25 cellular contexts compared by ENCODE assay signal in the genomic region with DNA sequence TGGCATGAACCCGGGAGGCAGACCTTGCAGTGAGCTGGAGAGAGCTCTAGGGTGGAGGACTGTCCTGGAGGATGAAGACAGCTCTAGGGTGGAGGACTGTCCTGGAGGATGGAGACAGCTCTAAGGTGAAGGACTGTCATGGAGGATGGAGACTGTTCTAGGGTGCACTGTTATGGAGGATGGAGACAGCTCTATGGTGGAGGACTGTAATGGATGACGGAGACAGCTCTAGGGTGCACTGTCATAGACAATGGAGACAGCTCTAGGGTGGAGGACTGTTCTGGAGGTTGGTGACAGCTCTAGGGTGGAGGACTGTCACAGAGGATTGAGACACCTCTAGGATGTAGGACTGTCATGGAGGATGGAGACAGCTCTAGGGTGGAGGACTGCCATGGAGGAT. TPM values are rescaled to one million over a fixed set of nuclear protein-coding genes. Genes with fewer than 3 reads are reported as not detected.
DNase-seq lines count a peak whose midpoint lies in the region; ATAC-seq and TF ChIP-seq lines count a peak whose summit lies in the region.
"Had no signal": no experiment of that assay in that cellular context is flagged by ENCODE, and none has a peak within 500 bp of the region (broad histone marks: within the 10 kb centered on the region; RNA-seq: fewer than 3 reads in every experiment).

No MANE protein-coding gene starts in this region.

- H2AFZ ChIP-seq in neuronal stem cell (ENCODE audit: low read length): no peak overlapping the region
- H2AFZ ChIP-seq: GM23338 had no signal

- H2BK12ac ChIP-seq in neuronal stem cell (ENCODE audit: low read length): no peak overlapping the region

- no peaks in the 10 kb centered on the region for H3K9me3 Mint-ChIP-seq in activated CD8-positive, alpha-beta T cell treated with anti-CD3 and anti-CD28 coated beads, Interleukin-2, amount 10 ng/mL, durations not matched to agents 7 days and 5 days (ENCODE audit: insufficient read depth)
- H3K9me3 Mint-ChIP-seq: GM23338 had no signal

- peaks cover 1% of the 10 kb centered on the region for H3K79me1 ChIP-seq in neuronal stem cell (ENCODE audit: low read depth, low read length)

- no peak overlapping the region for H3K4me3 Mint-ChIP-seq in activated CD8-positive, alpha-beta T cell treated with anti-CD3 and anti-CD28 coated beads, Interleukin-2, amount 10 ng/mL, durations not matched to agents 7 days and 5 days
- H3K4me3 Mint-ChIP-seq: CD4-positive, alpha-beta memory T cell; GM23338; HFFc6 had no signal

- no peaks in the 10 kb centered on the region for H3K27me3 Mint-ChIP-seq in activated CD8-positive, alpha-beta T cell treated with anti-CD3 and anti-CD28 coated beads, Interleukin-2, amount 10 ng/mL, durations not matched to agents 7 days and 5 days (ENCODE audit: low read depth)

- no peak for ATAC-seq in RWPE2 (ENCODE audit: low read depth)
- ATAC-seq in activated CD8-positive, alpha-beta T cell treated with anti-CD3 and anti-CD28 coated beads, Interleukin-2, amount 10 ng/mL, durations not matched to agents 7 days and 5 days: no peak
- ATAC-seq: A549, GM12878, GM23338, HCT116 had no signal

- no peak overlapping the region for H2BK5ac ChIP-seq in neuronal stem cell (ENCODE audit: low read length)

- no peak overlapping the region for H3K27ac Mint-ChIP-seq in activated CD8-positive, alpha-beta T cell treated with anti-CD3 and anti-CD28 coated beads, Interleukin-2, amount 10 ng/mL, durations not matched to agents 7 days and 5 days
- H3K27ac Mint-ChIP-seq: GM23338, H9, HFFc6 had no signal

- H3K4me3 ChIP-seq in RWPE2 (ENCODE audit: severe bottlenecking) (no peak overlapping the region), neuronal stem cell (ENCODE audit: low read length in 2 of 2) (no peak overlapping the region)
- H3K4me3 ChIP-seq: A549; BLaER1 treated with 17β-estradiol and CSF1 and Interleukin-3, amounts not matched to agents 10 nM and 100 nM; GM12878; GM23338 had no signal

- no CpG with 5 or more reads among the region's 2 CpGs for WGBS in neuronal stem cell (ENCODE audit: extremely low coverage in 2 of 2, insufficient read length in 2 of 2, insufficient replicate concordance in 1 of 2), 2 donors

- no peak overlapping the region for H3K9ac ChIP-seq in neuronal stem cell (ENCODE audit: low read depth, low read length, poor library complexity)
- H3K9ac ChIP-seq: BLaER1 treated with 17β-estradiol and CSF1 and Interleukin-3, amounts not matched to agents 10 nM and 100 nM had no signal

- CTCF ChIA-PET in activated CD8-positive, alpha-beta T cell treated with anti-CD3 and anti-CD28 coated beads, Interleukin-2, amount 10 ng/mL, durations not matched to agents 7 days and 5 days (lab: Charles Lee): no interaction called here

- H4K91ac ChIP-seq in neuronal stem cell (ENCODE audit: low read depth, low read length, poor library complexity): no peak overlapping the region

- no peak overlapping the region for H2BK120ac ChIP-seq in neuronal stem cell (ENCODE audit: low read depth, low read length)

- H3K14ac ChIP-seq in neuronal stem cell (ENCODE audit: low read length): peak overlapping the region; percentile 31

- POLR2A ChIA-PET in activated CD8-positive, alpha-beta T cell treated with anti-CD3 and anti-CD28 coated beads, Interleukin-2, amount 10 ng/mL, durations not matched to agents 7 days and 5 days (lab: Charles Lee): no interaction called here

- H3K36me3 ChIP-seq in RWPE2 (ENCODE audit: low read depth) (no peaks in the 10 kb centered on the region), neuronal stem cell (replicated peaks in 1 of 2; ENCODE audit: control insufficient read depth in 2 of 2, insufficient read depth in 2 of 2, low read length in 2 of 2) (no peaks in the 10 kb centered on the region)
- H3K36me3 ChIP-seq: BE2C; BLaER1 treated with 17β-estradiol and CSF1 and Interleukin-3, amounts not matched to agents 10 nM and 100 nM had no signal

- no peak overlapping the region for H2AK5ac ChIP-seq in neuronal stem cell (ENCODE audit: low read depth, low read length)

- H2BK15ac ChIP-seq in neuronal stem cell (ENCODE audit: low read length): no peak overlapping the region

- H4K8ac ChIP-seq in neuronal stem cell (ENCODE audit: low read depth, low read length): no peak overlapping the region

- H3K27ac ChIP-seq in RWPE2 (ENCODE audit: poor library complexity, severe bottlenecking) (no peak overlapping the region), neuronal stem cell (replicated peaks; ENCODE audit: low read length) (no peak overlapping the region)
- H3K27ac ChIP-seq: A549; BLaER1 treated with 17β-estradiol and CSF1 and Interleukin-3, amounts not matched to agents 10 nM and 100 nM had no signal

- H3K27me3 ChIP-seq in RWPE2 (ENCODE audit: insufficient read depth, poor library complexity, severe bottlenecking) (no peaks in the 10 kb centered on the region), neuronal stem cell (ENCODE audit: control insufficient read depth in 3 of 3, insufficient read depth in 3 of 3, low read depth in 1 of 3, low read length in 3 of 3) (peaks cover 0 to 15% (median 5%) of the 10 kb centered on the region in 3 experiments)
- H3K27me3 ChIP-seq: BE2C had no signal

- H3K9me3 ChIP-seq in RWPE2 (ENCODE audit: severe bottlenecking) (no peaks in the 10 kb centered on the region), neuronal stem cell (replicated peaks in 1 of 2; ENCODE audit: control insufficient read depth in 2 of 2, insufficient read depth in 1 of 2, low read depth in 1 of 2, low read length in 2 of 2) (no peaks in the 10 kb centered on the region)
- H3K9me3 ChIP-seq: A549; BE2C; BLaER1 treated with 17β-estradiol and CSF1 and Interleukin-3, amounts not matched to agents 10 nM and 100 nM; Caco-2 had no signal

- TF ChIP-seq CTCF in RWPE2 (IDR thresholded peaks at IDR 0.05; ENCODE audit: poor library complexity, severe bottlenecking): no peak

- H3K36me3 Mint-ChIP-seq in activated CD8-positive, alpha-beta T cell treated with anti-CD3 and anti-CD28 coated beads, Interleukin-2, amount 10 ng/mL, durations not matched to agents 7 days and 5 days (ENCODE audit: low read depth): no peaks in the 10 kb centered on the region
- H3K36me3 Mint-ChIP-seq: CD4-positive, alpha-beta memory T cell had no signal

- H3K4me1 ChIP-seq in RWPE2 (ENCODE audit: insufficient read depth, poor library complexity, severe bottlenecking) (no peaks in the 10 kb centered on the region), neuronal stem cell (ENCODE audit: control insufficient read depth in 2 of 2, insufficient read depth in 1 of 2, low read depth in 1 of 2, low read length in 2 of 2) (no peaks in the 10 kb centered on the region)
- H3K4me1 ChIP-seq: A549; BE2C; BLaER1 treated with 17β-estradiol and CSF1 and Interleukin-3, amounts not matched to agents 10 nM and 100 nM; Caco-2 had no signal

- no peak overlapping the region for H3K18ac ChIP-seq in neuronal stem cell (ENCODE audit: low read length)

- no peak overlapping the region for H3K4me2 ChIP-seq in neuronal stem cell (ENCODE audit: insufficient read depth, low read length, poor library complexity, severe bottlenecking)
- H3K4me2 ChIP-seq: A549; BLaER1 treated with 17β-estradiol and CSF1 and Interleukin-3, amounts not matched to agents 10 nM and 100 nM; GM23338 had no signal

- no peaks in the 10 kb centered on the region for H3K4me1 Mint-ChIP-seq in activated CD8-positive, alpha-beta T cell treated with anti-CD3 and anti-CD28 coated beads, Interleukin-2, amount 10 ng/mL, durations not matched to agents 7 days and 5 days (ENCODE audit: low read depth)
- H3K4me1 Mint-ChIP-seq: CD4-positive, alpha-beta memory T cell; GM23338; H9 had no signal

- H3K4ac ChIP-seq in neuronal stem cell (ENCODE audit: low read length): no peak overlapping the region

- no peak overlapping the region for H3K23ac ChIP-seq in neuronal stem cell (ENCODE audit: low read depth, low read length, poor library complexity)

- peak; percentile 14 for DNase-seq in activated effector memory CD4-positive, alpha-beta T cell treated with anti-CD3 and anti-CD28 coated beads, Interleukin-2, amount 50 U/mL, for 16 hours
- no peak for DNase-seq in activated effector memory CD4-positive, alpha-beta T cell treated with Interleukin-2 at 50 U/mL for 16 hours
- DNase-seq in RWPE2 (ENCODE audit: low spot score): peak; percentile 5
- no peak for DNase-seq in neuronal stem cell (ENCODE audit: low spot score)
- no peak for DNase-seq in COR-L47 (lab: John Stamatoyannopoulos, UW)
- no peak for DNase-seq in activated CD8-positive, alpha-beta T cell treated with anti-CD3 and anti-CD28 coated beads, Interleukin-2, amount 10 ng/mL, durations not matched to agents 7 days and 5 days
- DNase-seq in stimulated activated naive CD4-positive, alpha-beta T cell treated with Interleukin-2 at 50 U/mL for 16 hours (lab: John Stamatoyannopoulos, UW): no peak
- DNase-seq: 8988T; ACHN; AML-193; BE2C; Caco-2; CD4-positive, alpha-beta memory T cell; DMS 273 treated with DMSO at 0.1 percent for 48 hours; DMS79; EL; GDM1; H9; HFFc6 had no signal

RNA-seq across cellular contexts. Expression of a gene that starts 21.1 kb away (rescaled TPM):
- polyA plus RNA-seq in neuronal stem cell (2013, experiment 1 of 2): 0.29 TPM
- polyA plus RNA-seq in neuronal stem cell (2013, experiment 2 of 2): 0.29 TPM
- total RNA-seq in activated CD8-positive, alpha-beta T cell treated with anti-CD3 and anti-CD28 coated beads, Interleukin-2, amount 10 ng/mL, durations not matched to agents 7 days and 5 days: not detected
- total RNA-seq: Caco-2; CD4-positive, alpha-beta memory T cell; H4; HFFc6 had no signal
- polyA plus RNA-seq: A549; CD4-positive, alpha-beta memory T cell had no signal

Comparison
In these comparisons a context has a peak if more than half of its experiments do, and no peak if none do; other contexts are left out.
1. DNase-seq: peak in activated effector memory CD4-positive, alpha-beta T cell treated with anti-CD3 and anti-CD28 coated beads, Interleukin-2, amount 50 U/mL, for 16 hours (single experiment) and RWPE2 (single experiment); none in activated effector memory CD4-positive, alpha-beta T cell treated with Interleukin-2 at 50 U/mL for 16 hours (single experiment), neuronal stem cell (single experiment), COR-L47 (single experiment), activated CD8-positive, alpha-beta T cell treated with anti-CD3 and anti-CD28 coated beads, Interleukin-2, amount 10 ng/mL, durations not matched to agents 7 days and 5 days (single experiment) and stimulated activated naive CD4-positive, alpha-beta T cell treated with Interleukin-2 at 50 U/mL for 16 hours (single experiment).